9 cellular contexts compared by ENCODE assay signal in the genomic region with DNA sequence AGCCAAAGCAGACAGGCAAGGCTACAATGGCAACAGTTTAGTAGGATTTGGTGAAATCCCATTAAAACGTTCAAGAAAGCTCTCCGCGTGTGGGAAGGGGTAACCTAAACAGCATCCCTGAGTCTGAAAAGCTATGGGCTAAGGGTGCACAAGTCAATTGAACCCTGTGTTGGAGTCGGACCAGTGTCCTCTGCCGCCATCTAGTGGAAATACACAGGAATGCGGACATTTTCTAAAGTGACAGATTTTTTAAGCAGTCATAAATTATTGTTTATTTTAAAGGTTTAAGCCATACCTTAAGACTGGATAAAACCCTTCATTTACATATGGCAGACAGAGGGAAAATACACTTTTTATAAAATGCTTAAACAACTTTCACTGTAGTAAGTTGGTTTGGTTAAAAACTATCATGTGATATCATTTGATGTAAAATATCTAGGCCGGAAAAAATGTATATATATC. TPM values are rescaled to one million over a fixed set of nuclear protein-coding genes. Genes with fewer than 3 reads are reported as not detected.
DNase-seq lines count a peak whose midpoint lies in the region; ATAC-seq, FAIRE-seq and TF ChIP-seq lines count a peak whose summit lies in the region.
"Had no signal": no experiment of that assay in that cellular context is flagged by ENCODE, and none has a peak within 500 bp of the region (broad histone marks: within the 10 kb centered on the region; RNA-seq: fewer than 3 reads in every experiment).

No MANE protein-coding gene starts in this region.

- H4K20me1 ChIP-seq in K562 (replicated peaks; ENCODE audit: control insufficient read depth, insufficient read depth, low read length): 0 out of 2 replicates have a peak, but pooled peaks cover 3% of the 10 kb centered on the region
- H4K20me1 ChIP-seq: BLaER1 treated with 17β-estradiol and CSF1 and Interleukin-3, amounts not matched to agents 10 nM and 100 nM had no signal

- TF ChIP-seq RAD21 in K562 (CRISPR knock-in tag; conservative IDR thresholded peaks at IDR 0.05 in 1 of 2, IDR thresholded peaks at IDR 0.05 in 1 of 2): peak; percentile 77 to 91

- no peak overlapping the region for H2AFZ ChIP-seq in K562 (ENCODE audit: low read depth, low read length)

- no peak overlapping the region for H3K9ac ChIP-seq in K562 (ENCODE audit: insufficient read depth in 1 of 2, low read depth in 2 of 2, low read length in 2 of 2)
- H3K9ac ChIP-seq: BLaER1 treated with 17β-estradiol and CSF1 and Interleukin-3, amounts not matched to agents 10 nM and 100 nM had no signal

- in situ Hi-C loops in K562 (cut with MboI): no loop called here

- DNase-seq in DMS79 treated with DMSO at 0.1 percent for 48 hours (lab: John Stamatoyannopoulos, UW) (peak; percentile 54), DMS79 (lab: John Stamatoyannopoulos, UW) (no peak), NAMALWA (ENCODE audit: low spot score) (peak; percentile 79), T-helper 9 cell (peak; percentile 36), K562 (ENCODE audit: extremely low read depth in 1 of 4, low spot score in 3 of 4) (peak; percentile 61 to 73 (median 66)), iris pigment epithelial cell (ENCODE audit: low read depth) (peak; percentile 40)
- DNase-seq in stimulated activated CD4-positive, alpha-beta T cell treated with anti-CD3 and anti-CD28 coated beads, Interleukin-1b, Interleukin-23, amount 100 ng/mL, for 4 hours (ENCODE audit: low read depth in 2 of 2): peak; percentile 18 to 33

- TF ChIP-seq POLR2A in K562 (conservative IDR thresholded peaks at IDR 0.05): no peak

- H3K4me1 ChIP-seq in K562 (replicated peaks in 1 of 2; ENCODE audit: control insufficient read depth in 2 of 2, insufficient read depth in 2 of 2, low read length in 2 of 2): no peaks in the 10 kb centered on the region
- H3K4me1 ChIP-seq: BLaER1 treated with 17β-estradiol and CSF1 and Interleukin-3, amounts not matched to agents 10 nM and 100 nM had no signal

- intact Hi-C loops in K562 (cut with micrococcal nuclease): loop anchor here (1.0 to 5.0 kb wide), 4 partner anchors 24 to 368 kb away; no protein-coding TSS in a partner anchor

- H3K9me3 ChIP-seq in K562 (replicated peaks; ENCODE audit: control insufficient read depth, insufficient read depth, low read depth, low read length): no peaks in the 10 kb centered on the region
- H3K9me3 ChIP-seq: BLaER1 treated with 17β-estradiol and CSF1 and Interleukin-3, amounts not matched to agents 10 nM and 100 nM had no signal

- ATAC-seq in K562: peak; percentile 85
- ATAC-seq in GM18870 (IDR thresholded peaks at IDR 0.05; ENCODE audit: unreplicated experiment): no peak

- no peak overlapping the region for H3K4me2 ChIP-seq in K562 (ENCODE audit: insufficient read depth, low read length)
- H3K4me2 ChIP-seq: BLaER1 treated with 17β-estradiol and CSF1 and Interleukin-3, amounts not matched to agents 10 nM and 100 nM had no signal

- no peak for TF ChIP-seq EP300 in K562 (IDR thresholded peaks at IDR 0.05; ENCODE audit: low read length)

- peak; percentile 84 to 93 (median 86) for TF ChIP-seq CTCF in K562 (IDR thresholded peaks at IDR 0.05 in 2 of 3, conservative IDR thresholded peaks at IDR 0.05 in 1 of 3; ENCODE audit: insufficient read depth in 2 of 3, low read depth in 1 of 3, low read length in 3 of 3)

- no peaks in the 10 kb centered on the region for H3K36me3 ChIP-seq in K562 (ENCODE audit: control insufficient read depth, insufficient read depth, low read length)
- H3K36me3 ChIP-seq: BLaER1 treated with 17β-estradiol and CSF1 and Interleukin-3, amounts not matched to agents 10 nM and 100 nM had no signal

- BruUV-seq in K562 (replicated peaks; lab: Mats Ljungman, UMichigan): no TSS peak

- no peaks in the 10 kb centered on the region; a peak in 2 of 5 replicates for H3K27me3 ChIP-seq in K562 (ENCODE audit: control insufficient read depth in 2 of 2, insufficient read depth in 2 of 2, low read length in 2 of 2)
- H3K27me3 ChIP-seq: BLaER1 treated with 17β-estradiol and CSF1 and Interleukin-3, amounts not matched to agents 10 nM and 100 nM had no signal

- CTCF ChIA-PET in K562 (lab: Yijun Ruan, JAX; ENCODE audit: low intra/inter-chr PET ratio): interaction anchor here (0.7 to 3.5 kb wide), 7 partner anchors 12 to 367 kb away, joined by 3 to 54 read pairs (median 5); no protein-coding TSS in a partner anchor

- H3K27ac ChIP-seq in K562 (ENCODE audit: extremely low read depth, low read depth, low read length): no peak overlapping the region
- H3K27ac ChIP-seq: BLaER1 treated with 17β-estradiol and CSF1 and Interleukin-3, amounts not matched to agents 10 nM and 100 nM had no signal

- POLR2A ChIA-PET in K562 (lab: Yijun Ruan, JAX): interaction anchor here (0.6 to 1.4 kb wide), 3 partner anchors 12 to 218 kb away, joined by 3 to 4 read pairs (median 4); no protein-coding TSS in a partner anchor

- no peaks in the 10 kb centered on the region for H3K79me2 ChIP-seq in K562 (ENCODE audit: control insufficient read depth, insufficient read depth, low read length)

- 13% methylated on average over 7 of the region's 7 CpGs for WGBS in K562 (ENCODE audit: insufficient coverage, low coverage, missing lambda C conversion rate)

- FAIRE-seq in K562 (lab: Jason Lieb, UNC): peak; percentile 88

- H3K4me3 ChIP-seq in K562: no peak overlapping the region
- H3K4me3 ChIP-seq: BLaER1 treated with 17β-estradiol and CSF1 and Interleukin-3, amounts not matched to agents 10 nM and 100 nM had no signal

- H3K9me1 ChIP-seq in K562 (ENCODE audit: control insufficient read depth, insufficient read depth, low read length): no peaks in the 10 kb centered on the region

TF ChIP-seq in K562, 482 proteins besides CTCF, POLR2A, EP300 and RAD21 (continues in another document):
- no peak for TF ChIP-seq POU5F1 (IDR thresholded peaks at IDR 0.05; ENCODE audit: borderline replicate concordance, low read depth, low read length, partially characterized antibody)
- TF ChIP-seq ZFP1 (CRISPR knock-in tag; IDR thresholded peaks at IDR 0.05): no peak
- TF ChIP-seq SRSF3 (IDR thresholded peaks at IDR 0.05; ENCODE audit: insufficient read depth, low read length): no peak
- TF ChIP-seq U2AF2 (optimal IDR thresholded peaks at IDR 0.05; ENCODE audit: low read depth, low read length): no peak
- no peak for TF ChIP-seq ZNF133 (CRISPR knock-in tag; IDR thresholded peaks at IDR 0.05)
- TF ChIP-seq THRAP3 (IDR thresholded peaks at IDR 0.05; ENCODE audit: borderline replicate concordance): no peak
- no peak for TF ChIP-seq SIN3B (IDR thresholded peaks at IDR 0.05; ENCODE audit: low read depth)
- no peak for TF ChIP-seq SRSF1 (IDR thresholded peaks at IDR 0.05; ENCODE audit: low read depth, low read length)
- TF ChIP-seq, protein P1, sequence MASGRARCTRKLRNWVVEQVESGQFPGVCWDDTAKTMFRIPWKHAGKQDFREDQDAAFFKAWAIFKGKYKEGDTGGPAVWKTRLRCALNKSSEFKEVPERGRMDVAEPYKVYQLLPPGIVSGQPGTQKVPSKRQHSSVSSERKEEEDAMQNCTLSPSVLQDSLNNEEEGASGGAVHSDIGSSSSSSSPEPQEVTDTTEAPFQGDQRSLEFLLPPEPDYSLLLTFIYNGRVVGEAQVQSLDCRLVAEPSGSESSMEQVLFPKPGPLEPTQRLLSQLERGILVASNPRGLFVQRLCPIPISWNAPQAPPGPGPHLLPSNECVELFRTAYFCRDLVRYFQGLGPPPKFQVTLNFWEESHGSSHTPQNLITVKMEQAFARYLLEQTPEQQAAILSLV (tag; IDR thresholded peaks at IDR 0.05): no peak
- TF ChIP-seq CBFB (CRISPR knock-in tag; IDR thresholded peaks at IDR 0.05): no peak
- 0 out of 2 replicates have a peak, but pooled peaks have one; percentile 64 for TF ChIP-seq ARID2 (IDR thresholded peaks at IDR 0.05)
- no peak for TF ChIP-seq ZNF507 (tag; conservative IDR thresholded peaks at IDR 0.05)
- TF ChIP-seq, protein P2, sequence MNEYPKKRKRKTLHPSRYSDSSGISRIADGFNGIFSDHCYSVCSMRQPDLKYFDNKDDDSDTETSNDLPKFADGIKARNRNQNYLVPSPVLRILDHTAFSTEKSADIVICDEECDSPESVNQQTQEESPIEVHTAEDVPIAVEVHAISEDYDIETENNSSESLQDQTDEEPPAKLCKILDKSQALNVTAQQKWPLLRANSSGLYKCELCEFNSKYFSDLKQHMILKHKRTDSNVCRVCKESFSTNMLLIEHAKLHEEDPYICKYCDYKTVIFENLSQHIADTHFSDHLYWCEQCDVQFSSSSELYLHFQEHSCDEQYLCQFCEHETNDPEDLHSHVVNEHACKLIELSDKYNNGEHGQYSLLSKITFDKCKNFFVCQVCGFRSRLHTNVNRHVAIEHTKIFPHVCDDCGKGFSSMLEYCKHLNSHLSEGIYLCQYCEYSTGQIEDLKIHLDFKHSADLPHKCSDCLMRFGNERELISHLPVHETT (CRISPR knock-in tag; conservative IDR thresholded peaks at IDR 0.05 in 1 of 2, IDR thresholded peaks at IDR 0.05 in 1 of 2): no peak
- TF ChIP-seq ZNF165 (CRISPR knock-in tag; IDR thresholded peaks at IDR 0.05; ENCODE audit: borderline replicate concordance): no peak
- TF ChIP-seq IRF2 (CRISPR knock-in tag; IDR thresholded peaks at IDR 0.05): no peak

RNA-seq across cellular contexts. Expression of a gene that starts 26.5 kb away (rescaled TPM):
- 64.2 and 98.3 TPM in 2 replicates for total RNA-seq in K562 (2011; cell fraction: chromatin; rRNA removed; ENCODE audit: low replicate concordance)
- 52.0 and 54.5 TPM in 2 replicates for total RNA-seq in K562 (2011; cell fraction: nucleolus; rRNA removed)
- 63.2 and 73.9 TPM in 2 replicates for total RNA-seq in K562 (2011; cell fraction: nucleoplasm; rRNA removed)
- total RNA-seq in K562 (2014; rRNA removed) (95.1 and 111 TPM in 2 replicates), K562 (2014; rRNA removed; fragmentation: Illumina TruSeq; extraction: Trizol) (86.6 and 88.2 TPM in 2 replicates), K562 (2015; rRNA removed; fragmentation: Illumina TruSeq; extraction: Trizol) (90.7 and 93.9 TPM in 2 replicates), K562 (2021) (78.5 and 95.2 TPM in 2 replicates)
- polyA plus RNA-seq in K562 (2011; rRNA removed) (118 and 129 TPM in 2 replicates), K562 (2014; fragmentation: Illumina TruSeq; extraction: Trizol) (95.7 and 105 TPM in 2 replicates), K562 (2014; fragmentation: Nextera tagmentation; extraction: Ambion mirVana) (10 to 100 TPM; 19.5 to 25.7 TPM), K562 (2014; rRNA removed) (150 and 179 TPM in 2 replicates)
- 116 and 133 TPM in 2 replicates for polyA plus RNA-seq in K562 (2011; cell fraction: cytosol; rRNA removed)
- 41.7 and 49.3 TPM in 2 replicates for polyA plus RNA-seq in K562 (2011; cell fraction: nucleus; rRNA removed)
- polyA plus RNA-seq in K562 (2012): 90.9 and 131 TPM in 2 replicates
- polyA minus RNA-seq in K562 (2011; rRNA and poly(A)+ RNA removed): 160 and 181 TPM in 2 replicates
- polyA minus RNA-seq in K562 (2011; cell fraction: cytosol; rRNA and poly(A)+ RNA removed): 57.2 and 71.0 TPM in 2 replicates
- 53.3 and 75.0 TPM in 2 replicates for polyA minus RNA-seq in K562 (2011; cell fraction: nucleus; rRNA and poly(A)+ RNA removed)
